In genomic region chr15:97959738-97960363, GRCh38 we compare ENCODE assay signal across 8 cellular contexts. TPM values are rescaled to one million over a fixed set of nuclear protein-coding genes. Genes with fewer than 3 reads are reported as not detected.
DNase-seq lines count a peak whose midpoint lies in the region; ATAC-seq, FAIRE-seq and TF ChIP-seq lines count a peak whose summit lies in the region.

No MANE protein-coding gene starts in this region.

- H3K4me3 ChIP-seq in A673 (ENCODE audit: low read depth, low read length, poor library complexity, severe bottlenecking) (peak overlapping the region; percentile 86), KMS-11 (IDR thresholded peaks at IDR 0.05; ENCODE audit: insufficient read depth, low read depth, low read length) (no peak overlapping the region)

- CTCF ChIA-PET in A673 (lab: Charles Lee), result no interaction called here

- no TSS peak for BruUV-seq in A673 (replicated peaks; lab: Mats Ljungman, UMichigan)

- H3K36me3 ChIP-seq in A673 (ENCODE audit: insufficient read depth, low read length, poor library complexity, severe bottlenecking), result no peaks in the 10 kb centered on the region
- no peaks in the 10 kb centered on the region for H3K36me3 ChIP-seq in KMS-11 (ENCODE audit: insufficient read depth)

- no peaks in the 10 kb centered on the region for H3K27me3 ChIP-seq in A673 (replicated peaks; ENCODE audit: insufficient read depth, low read depth, low read length, poor library complexity)
- no peaks in the 10 kb centered on the region for H3K27me3 ChIP-seq in KMS-11 (ENCODE audit: insufficient read depth, low read depth)

- peak; percentile 85 for FAIRE-seq in colon (lab: Jason Lieb, UNC)

- H3K4me2 ChIP-seq in KMS-11, result peak overlapping the region; percentile 53

- intact Hi-C loops in A673 (cut with micrococcal nuclease; ENCODE audit: unreplicated experiment), result no loop called here

- no peaks in the 10 kb centered on the region for H3K79me2 ChIP-seq in KMS-11 (ENCODE audit: insufficient read depth, low read depth)

- H3K4me1 ChIP-seq in A673 (ENCODE audit: insufficient read depth, low read length, poor library complexity, severe bottlenecking) (peaks cover 6% of the 10 kb centered on the region), KMS-11 (ENCODE audit: low read depth, poor library complexity, severe bottlenecking) (no peaks in the 10 kb centered on the region)

- H3K9ac ChIP-seq in KMS-11, result no peak overlapping the region

- POLR2A ChIA-PET in A673 (lab: Charles Lee; ENCODE audit: low non-redundant PET), result no interaction called here

- DNase-seq in A673 (ENCODE audit: low spot score) (no peak), myocyte (ENCODE audit: low read depth) (peak; percentile 59), NCI-H146 treated with DMSO at 0.1 percent for 48 hours (lab: John Stamatoyannopoulos, UW; ENCODE audit: unreplicated experiment) (no peak), kidney glomerular epithelial cell (lab: John Stamatoyannopoulos, UW) (no peak)

- H3K27ac ChIP-seq in A673 (ENCODE audit: low read depth, low read length, poor library complexity, severe bottlenecking) (no peak overlapping the region), KMS-11 (no peak overlapping the region)

- no peaks in the 10 kb centered on the region for H3K9me3 ChIP-seq in A673 (ENCODE audit: low read depth, low read length, poor library complexity, severe bottlenecking)

- H2AFZ ChIP-seq in KMS-11 (ENCODE audit: low read depth), result peak overlapping the region; percentile 69

- no peak for TF ChIP-seq CTCF in A673 (conservative IDR thresholded peaks at IDR 0.05; ENCODE audit: low read depth, low read length)
- no peak for TF ChIP-seq CTCF in KMS-11 (conservative IDR thresholded peaks at IDR 0.05; ENCODE audit: low read depth, low read length)

- no peaks in the 10 kb centered on the region for H4K20me1 ChIP-seq in KMS-11 (ENCODE audit: insufficient read depth)

- no peak for ATAC-seq in HG02588 (IDR thresholded peaks at IDR 0.05; ENCODE audit: unreplicated experiment)
- ATAC-seq in GM21381 (IDR thresholded peaks at IDR 0.05; ENCODE audit: unreplicated experiment), result no peak

RNA-seq across cellular contexts. Expression of gene ARRDC4, which starts 0.7 kb away (rescaled TPM):
- 2.1 and 3.6 TPM in 2 replicates for total RNA-seq in A673 (2021)
- 22.7 and 30.6 TPM in 2 replicates for total RNA-seq in myocyte
- 35.5 TPM for polyA plus RNA-seq in myocyte (2012)
